27 cellular contexts compared by ENCODE assay signal in genomic region chr3:182035324-182035723, GRCh38.
"Had no signal": no experiment of that assay in that cellular context is flagged by ENCODE, and none has a peak within 500 bp of the region (broad histone marks: within the 10 kb centered on the region; RNA-seq: fewer than 3 reads in every experiment).

No MANE protein-coding gene starts in this region.

- H3K4me3 ChIP-seq: stomach, suprapubic skin, testis, thoracic aorta, thyroid gland, tibial artery, tibial nerve, transverse colon, upper lobe of left lung, upper lobe of right lung, uterus, vagina had no signal

- H3K27me3 Mint-ChIP-seq: stimulated activated memory B cell treated with anti-CD40 and anti-IgM and Interleukin-4, amounts not matched to agents 10 μg/mL and 1 μg/mL and 100 μg/mL, for 72 hours; stimulated activated naive B cell treated with anti-CD40 and anti-IgM and Interleukin-4, amounts not matched to agents 10 μg/mL and 1 μg/mL and 100 μg/mL, for 72 hours; stimulated activated naive CD8-positive, alpha-beta T cell treated with anti-CD3 and anti-CD28 coated beads, Interleukin-15, amount 100 ng/mL, for 72 hours; stimulated activated naive CD8-positive, alpha-beta T cell treated with anti-CD3 and anti-CD28 coated beads, Interleukin-15, Interleukin-2, amounts not matched to agents 100 ng/mL and 50 ng/mL, for 24 hours had no signal

- H3K4me3 Mint-ChIP-seq: stimulated activated effector memory CD8-positive, alpha-beta T cell treated with anti-CD3 and anti-CD28 coated beads, Interleukin-12 subunit alpha, Interleukin-12 subunit beta, amount 100 ng/mL, for 72 hours; stimulated activated memory B cell treated with anti-CD40 and anti-IgM and Interleukin-4, amounts not matched to agents 10 μg/mL and 1 μg/mL and 100 μg/mL, for 72 hours; stimulated activated naive B cell treated with anti-CD40 and anti-IgM and Interleukin-4, amounts not matched to agents 10 μg/mL and 1 μg/mL and 100 μg/mL, for 72 hours; stimulated activated naive CD8-positive, alpha-beta T cell treated with anti-CD3 and anti-CD28 coated beads, Interleukin-15, amount 100 ng/mL, for 72 hours; stimulated activated naive CD8-positive, alpha-beta T cell treated with anti-CD3 and anti-CD28 coated beads, Interleukin-15, Interleukin-2, amounts not matched to agents 100 ng/mL and 50 ng/mL, for 24 hours; type B pancreatic cell had no signal

- H3K4me1 Mint-ChIP-seq: stimulated activated effector memory CD8-positive, alpha-beta T cell treated with anti-CD3 and anti-CD28 coated beads, Interleukin-12 subunit alpha, Interleukin-12 subunit beta, amount 100 ng/mL, for 72 hours; stimulated activated naive B cell treated with anti-CD40 and anti-IgM and Interleukin-4, amounts not matched to agents 10 μg/mL and 1 μg/mL and 100 μg/mL, for 72 hours; stimulated activated naive CD8-positive, alpha-beta T cell treated with anti-CD3 and anti-CD28 coated beads, Interleukin-15, amount 100 ng/mL, for 72 hours had no signal

- H3K9me3 Mint-ChIP-seq: stimulated activated naive CD8-positive, alpha-beta T cell treated with anti-CD3 and anti-CD28 coated beads, Interleukin-15, amount 100 ng/mL, for 72 hours had no signal

- H3K9me3 ChIP-seq: stomach, suprapubic skin, testis, thoracic aorta, thyroid gland, tibial artery, tibial nerve, transverse colon, upper lobe of left lung, upper lobe of right lung, uterus, vagina had no signal

- H3K27ac ChIP-seq: stomach, suprapubic skin, testis, thoracic aorta, thyroid gland, tibial artery, tibial nerve, transverse colon, upper lobe of left lung, upper lobe of right lung, uterus, vagina had no signal

- H3K27me3 ChIP-seq: stomach, suprapubic skin, testis, thyroid gland, tibial artery, tibial nerve, transverse colon, upper lobe of left lung, upper lobe of right lung, uterus, vagina had no signal

- H3K4me1 ChIP-seq: suprapubic skin, testis, thyroid gland, tibial artery, tibial nerve, transverse colon, upper lobe of left lung, upper lobe of right lung, uterus, vagina had no signal

- H3K36me3 Mint-ChIP-seq: stimulated activated effector memory CD8-positive, alpha-beta T cell treated with anti-CD3 and anti-CD28 coated beads, Interleukin-12 subunit alpha, Interleukin-12 subunit beta, amount 100 ng/mL, for 72 hours; stimulated activated memory B cell treated with anti-CD40 and anti-IgM and Interleukin-4, amounts not matched to agents 10 μg/mL and 1 μg/mL and 100 μg/mL, for 72 hours; stimulated activated naive B cell treated with anti-CD40 and anti-IgM and Interleukin-4, amounts not matched to agents 10 μg/mL and 1 μg/mL and 100 μg/mL, for 72 hours; type B pancreatic cell had no signal

- DNase-seq: stimulated activated CD4-positive, alpha-beta T cell treated with anti-CD3 and anti-CD28 coated beads, Interleukin-2, amount 100 ng/mL, for 48 hours; stimulated activated CD4-positive, alpha-beta T cell treated with anti-CD3 and anti-CD28 coated beads, Interleukin-4, amount 100 ng/mL, for 1 hour; stimulated activated CD4-positive, alpha-beta T cell treated with anti-CD3 and anti-CD28 coated beads, Interleukin-4, amount 100 ng/mL, for 24 hours; stimulated activated CD4-positive, alpha-beta T cell treated with anti-CD3 and anti-CD28 coated beads, Interleukin-4, amount 100 ng/mL, for 4 hours; stimulated activated CD8-positive, alpha-beta memory T cell treated with anti-CD3 and anti-CD28 coated beads, Interleukin-4, amount 100 ng/mL, for 48 hours; stimulated activated naive B cell treated with anti-CD40 and anti-IgM and Interleukin-4, amounts not matched to agents 10 μg/mL and 1 μg/mL and 100 μg/mL, for 72 hours; stimulated activated naive CD4-positive, alpha-beta T cell; stimulated activated naive CD4-positive, alpha-beta T cell treated with Interleukin-2 at 50 U/mL for 16 hours; stimulated activated naive CD8-positive, alpha-beta T cell treated with anti-CD3 and anti-CD28 coated beads, Interleukin-15, amount 100 ng/mL, for 72 hours; stimulated activated naive CD8-positive, alpha-beta T cell treated with anti-CD3 and anti-CD28 coated beads, Interleukin-15, Interleukin-2, amounts not matched to agents 100 U/mL and 50 U/mL, for 24 hours; stomach; substantia nigra; testis; thyroid gland; tibial artery; transverse colon; upper lobe of left lung; upper lobe of right lung; uterus had no signal

- ATAC-seq: stimulated activated effector memory CD8-positive, alpha-beta T cell treated with anti-CD3 and anti-CD28 coated beads, Interleukin-12 subunit alpha, Interleukin-12 subunit beta, amount 100 ng/mL, for 72 hours; stimulated activated memory B cell treated with anti-CD40 and anti-IgM and Interleukin-4, amounts not matched to agents 10 μg/mL and 1 μg/mL and 100 μg/mL, for 72 hours; stimulated activated naive B cell treated with anti-CD40 and anti-IgM and Interleukin-4, amounts not matched to agents 10 μg/mL and 1 μg/mL and 100 μg/mL, for 72 hours; stimulated activated naive CD8-positive, alpha-beta T cell treated with anti-CD3 and anti-CD28 coated beads, Interleukin-15, amount 100 ng/mL, for 72 hours; stimulated activated naive CD8-positive, alpha-beta T cell treated with anti-CD3 and anti-CD28 coated beads, Interleukin-15, Interleukin-2, amounts not matched to agents 100 U/mL and 50 U/mL, for 24 hours; upper lobe of right lung had no signal

- H3K36me3 ChIP-seq: stomach, suprapubic skin, thoracic aorta, thyroid gland, tibial artery, tibial nerve, transverse colon, upper lobe of left lung, upper lobe of right lung, uterus, vagina had no signal

- H3K27ac Mint-ChIP-seq: stimulated activated effector memory CD8-positive, alpha-beta T cell treated with anti-CD3 and anti-CD28 coated beads, Interleukin-12 subunit alpha, Interleukin-12 subunit beta, amount 100 ng/mL, for 72 hours; stimulated activated memory B cell treated with anti-CD40 and anti-IgM and Interleukin-4, amounts not matched to agents 10 μg/mL and 1 μg/mL and 100 μg/mL, for 72 hours; stimulated activated naive B cell treated with anti-CD40 and anti-IgM and Interleukin-4, amounts not matched to agents 10 μg/mL and 1 μg/mL and 100 μg/mL, for 72 hours; stimulated activated naive CD8-positive, alpha-beta T cell treated with anti-CD3 and anti-CD28 coated beads, Interleukin-15, amount 100 ng/mL, for 72 hours; stimulated activated naive CD8-positive, alpha-beta T cell treated with anti-CD3 and anti-CD28 coated beads, Interleukin-15, Interleukin-2, amounts not matched to agents 100 ng/mL and 50 ng/mL, for 24 hours; type B pancreatic cell had no signal
